In genomic region chr16:30368122-30368791, GRCh38 we compare ENCODE assay signal across 8 cellular contexts. TPM values are rescaled to one million over a fixed set of nuclear protein-coding genes. Genes with fewer than 3 reads are reported as not detected.
DNase-seq lines count a peak whose midpoint lies in the region; ATAC-seq and TF ChIP-seq lines count a peak whose summit lies in the region.

No MANE protein-coding gene starts in this region.

- H3K4me1 Mint-ChIP-seq in chondrocyte (ENCODE audit: low read depth), result peaks cover 43% of the 10 kb centered on the region

- H3K9me3 Mint-ChIP-seq in chondrocyte (ENCODE audit: low read depth), result no peaks in the 10 kb centered on the region

- peaks cover 15% of the 10 kb centered on the region for H3K36me3 ChIP-seq in muscle layer of colon (ENCODE audit: insufficient read depth, low read length)

- H3K9ac ChIP-seq in muscle layer of colon (ENCODE audit: low read length), result peak overlapping the region; percentile 62

- peak overlapping the region; percentile 73 to 98 for H3K4me3 ChIP-seq in muscle layer of colon (ENCODE audit: low read depth in 1 of 2, low read length in 2 of 2)

- H3K4me3 Mint-ChIP-seq in chondrocyte (ENCODE audit: unreplicated experiment), result peak overlapping the region; percentile 86

- peaks cover 27% of the 10 kb centered on the region for H3K4me1 ChIP-seq in muscle layer of colon (ENCODE audit: insufficient read depth, low read length)

- no peaks in the 10 kb centered on the region for H3K27me3 Mint-ChIP-seq in chondrocyte (ENCODE audit: low read depth)

- peak; percentile 32 for DNase-seq in GM04504 (ENCODE audit: low read depth)
- peak; percentile 40 for DNase-seq in NCI-H226
- DNase-seq in chondrocyte (ENCODE audit: low spot score), result no peak

- TF ChIP-seq CTCF in chondrocyte (IDR thresholded peaks at IDR 0.05), result no peak

- ATAC-seq in HG02840 (IDR thresholded peaks at IDR 0.05; ENCODE audit: low FRiP score, unreplicated experiment) (no peak), HG02852 (IDR thresholded peaks at IDR 0.05; ENCODE audit: unreplicated experiment) (no peak), HG02588 (IDR thresholded peaks at IDR 0.05; ENCODE audit: unreplicated experiment) (no peak), HG03469 (IDR thresholded peaks at IDR 0.05; ENCODE audit: unreplicated experiment) (no peak)

- H3K27ac ChIP-seq in muscle layer of colon (ENCODE audit: low read depth, low read length), result peak overlapping the region; percentile 89

- H3K36me3 Mint-ChIP-seq in chondrocyte (ENCODE audit: low read depth), result peaks cover 9% of the 10 kb centered on the region

- no peaks in the 10 kb centered on the region for H3K27me3 ChIP-seq in muscle layer of colon (ENCODE audit: control insufficient read depth in 1 of 2, insufficient read depth in 2 of 2, low read length in 2 of 2)

- peak overlapping the region; percentile 81 for H3K27ac Mint-ChIP-seq in chondrocyte (ENCODE audit: unreplicated experiment)

- no peaks in the 10 kb centered on the region for H3K9me3 ChIP-seq in muscle layer of colon (ENCODE audit: low read length)

RNA-seq across cellular contexts. Expression of gene TBC1D10B, which starts 2.0 kb away (rescaled TPM):
- total RNA-seq in chondrocyte, result 43.3 to 48.6 TPM (median 44.2 TPM) in 3 replicates

RNA-seq across cellular contexts. Expression of gene MYL11, which starts 6.3 kb away (rescaled TPM):
- total RNA-seq in chondrocyte, result 0.82 to 2.2 TPM (median 1.4 TPM) in 3 replicates

RNA-seq across cellular contexts. Expression of gene CD2BP2, which starts 13.1 kb away (rescaled TPM):
- 53.2 to 61.0 TPM (median 55.8 TPM) in 3 replicates for total RNA-seq in chondrocyte

RNA-seq across cellular contexts. Expression of gene SEPTIN1, which starts 14.1 kb away (rescaled TPM):
- 0.85 to 1.7 TPM (median 1.3 TPM) in 3 replicates for total RNA-seq in chondrocyte

RNA-seq across cellular contexts. Expression of gene ZNF48, which starts 27.0 kb away (rescaled TPM):
- 10.6 to 11.8 TPM (median 10.8 TPM) in 3 replicates for total RNA-seq in chondrocyte
